In the genomic region with DNA sequence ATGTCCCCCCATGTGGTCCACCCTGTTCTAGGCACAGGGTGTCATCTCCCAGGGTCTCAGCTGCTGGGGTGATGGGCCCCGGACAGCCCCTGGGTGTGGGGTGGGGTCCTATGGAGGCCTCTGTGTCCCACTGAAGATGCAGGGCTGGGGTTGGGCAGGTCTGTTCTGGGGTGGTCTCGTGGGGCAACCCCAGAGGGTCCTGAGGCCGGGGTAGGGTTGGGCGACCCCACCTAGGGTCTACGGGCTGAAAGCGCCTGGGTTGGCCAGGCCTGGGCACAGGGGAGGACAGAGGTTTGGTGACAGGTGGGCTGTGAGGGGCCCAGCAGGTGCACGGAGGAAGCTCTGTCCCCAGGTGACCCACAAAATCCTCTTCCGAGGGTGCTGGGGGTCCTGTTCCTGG, we compare ENCODE assay signal across 7 cellular contexts.
DNase-seq lines count a peak whose midpoint lies in the region; ATAC-seq and TF ChIP-seq lines count a peak whose summit lies in the region.
"Not testable (repeated sequence)": the region's sequence is repeated elsewhere in the genome, so short reads cannot be mapped to it uniquely, and the experiment has no call there.

No MANE protein-coding gene starts in this region.

- not testable (repeated sequence) for H3K36me3 Mint-ChIP-seq in activated B cell treated with CpG ODN at 0.5 μM for 24 hours (ENCODE audit: low read depth)

- peaks cover 20% of the 10 kb centered on the region for H3K4me1 ChIP-seq in OCI-LY1 (ENCODE audit: insufficient read depth, low read length, severe bottlenecking)
- H3K4me1 ChIP-seq in upper lobe of right lung = not testable (repeated sequence)

- peaks cover 60% of the 10 kb centered on the region for H3K4me1 Mint-ChIP-seq in activated B cell treated with CpG ODN at 0.5 μM for 24 hours

- H3K36me3 ChIP-seq in OCI-LY1 (ENCODE audit: insufficient read depth, low read length); upper lobe of right lung: not testable (repeated sequence)

- peak overlapping the region; percentile 95 for H3K27ac Mint-ChIP-seq in activated B cell treated with CpG ODN at 0.5 μM for 24 hours

- not testable (repeated sequence) for H3K27me3 Mint-ChIP-seq in activated B cell treated with CpG ODN at 0.5 μM for 24 hours

- H3K4me2 ChIP-seq in OCI-LY1 (ENCODE audit: low read length) = not testable (repeated sequence)

- H2AFZ ChIP-seq in OCI-LY1 (ENCODE audit: low read length) = not testable (repeated sequence)

- ATAC-seq in GM19023 (IDR thresholded peaks at IDR 0.05; ENCODE audit: unreplicated experiment) (peak; percentile 2), HG02571 (IDR thresholded peaks at IDR 0.05; ENCODE audit: unreplicated experiment) (peak; percentile 5), HG03196 (IDR thresholded peaks at IDR 0.05; ENCODE audit: unreplicated experiment) (peak; percentile 1), activated B cell treated with CpG ODN at 0.5 μM for 24 hours (ENCODE audit: low read depth) (peak; percentile 2)
- ATAC-seq in upper lobe of right lung = not testable (repeated sequence)

- peak overlapping the region; percentile 96 for H3K27ac ChIP-seq in OCI-LY1 (ENCODE audit: low read depth, low read length, poor library complexity, severe bottlenecking)
- H3K27ac ChIP-seq in upper lobe of right lung = not testable (repeated sequence)

- DNase-seq in activated B cell treated with CpG ODN at 0.5 μM for 24 hours (peak; percentile 25), posterior vena cava (ENCODE audit: low spot score) (peak; percentile 12), upper lobe of right lung (peak; percentile 21)

- not testable (repeated sequence) for H3K4me3 Mint-ChIP-seq in activated B cell treated with CpG ODN at 0.5 μM for 24 hours

- H3K9me2 ChIP-seq in OCI-LY1 (ENCODE audit: low read depth, low read length) = not testable (repeated sequence)

- intact Hi-C loops in activated B cell treated with CpG ODN at 0.5 μM for 24 hours (cut with micrococcal nuclease) = loop anchor here (10.0 kb wide), 1 partner anchor 49 kb away; no protein-coding TSS in a partner anchor
- intact Hi-C loops in posterior vena cava (cut with DNase I); upper lobe of right lung (cut with DNase I): not testable (repeated sequence)

- not testable (repeated sequence) for H3F3A ChIP-seq in OCI-LY1 (ENCODE audit: insufficient read depth, low read length)

- POLR2A ChIA-PET in activated B cell treated with CpG ODN at 0.5 μM for 24 hours (lab: Charles Lee) = interaction anchor here (0.8 kb wide), 1 partner anchor 176 kb away, joined by 3 read pairs; no protein-coding TSS in a partner anchor

- CTCF ChIA-PET in activated B cell treated with CpG ODN at 0.5 μM for 24 hours (lab: Charles Lee) = not testable (repeated sequence)

- TF ChIP-seq CTCF in OCI-LY1 (IDR thresholded peaks at IDR 0.05; ENCODE audit: low read length); activated B cell treated with CpG ODN at 0.5 μM for 24 hours (IDR thresholded peaks at IDR 0.05); upper lobe of right lung (IDR thresholded peaks at IDR 0.05): not testable (repeated sequence)

- H3K27me3 ChIP-seq in OCI-LY1 (ENCODE audit: insufficient read depth, low read length); upper lobe of right lung: not testable (repeated sequence)

- not testable (repeated sequence) for H4K20me1 ChIP-seq in OCI-LY1 (ENCODE audit: insufficient read depth, low read length)

- H3K9me3 Mint-ChIP-seq in activated B cell treated with CpG ODN at 0.5 μM for 24 hours = not testable (repeated sequence)

- not testable (repeated sequence) for H3K9me3 ChIP-seq in OCI-LY1 (ENCODE audit: low read length); upper lobe of right lung

- not testable (repeated sequence) for H3K4me3 ChIP-seq in OCI-LY1 (ENCODE audit: low read depth, low read length, poor library complexity, severe bottlenecking); upper lobe of right lung

- not testable (repeated sequence) for H3K79me2 ChIP-seq in OCI-LY1 (ENCODE audit: insufficient read depth, low read length)

- H3K9ac ChIP-seq in OCI-LY1 (ENCODE audit: low read length) = peak overlapping the region; percentile 75
